In the genomic region with DNA sequence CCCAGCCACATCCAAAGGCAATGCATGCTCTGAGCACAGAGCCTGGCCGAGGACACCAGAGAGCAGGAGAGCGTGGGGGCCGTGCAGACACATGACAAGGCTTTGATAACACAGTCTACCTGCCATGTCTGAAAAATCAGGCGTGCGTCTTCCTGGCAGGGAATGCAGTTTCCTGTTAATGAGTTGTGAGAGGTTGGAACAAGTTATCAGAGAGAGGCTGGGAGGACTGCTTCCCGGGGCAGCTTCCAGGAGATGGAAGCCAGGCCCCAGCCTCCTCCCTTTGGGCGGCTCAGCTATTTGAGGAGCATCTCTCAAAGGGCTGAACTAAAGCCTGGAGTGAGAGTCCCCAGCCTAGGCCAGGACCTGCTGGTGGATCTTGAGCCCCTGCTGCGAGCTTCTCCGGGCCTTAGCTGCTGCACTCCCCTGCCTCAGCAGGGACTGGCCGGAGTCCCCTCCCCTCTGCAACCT, we compare ENCODE assay signal across 11 cellular contexts.
DNase-seq lines count a peak whose midpoint lies in the region; ATAC-seq, FAIRE-seq and TF ChIP-seq lines count a peak whose summit lies in the region.
"Had no signal": no experiment of that assay in that cellular context is flagged by ENCODE, and none has a peak within 500 bp of the region (broad histone marks: within the 10 kb centered on the region; RNA-seq: fewer than 3 reads in every experiment).

No MANE protein-coding gene starts in this region.

- no peaks in the 10 kb centered on the region for H4K20me1 ChIP-seq in GM23338 (replicated peaks; ENCODE audit: insufficient read depth)
- H4K20me1 ChIP-seq in mammary epithelial cell (ENCODE audit: insufficient read depth, low read length) = no peaks in the 10 kb centered on the region

- H3K36me3 ChIP-seq in GM23338 (ENCODE audit: insufficient read depth) (no peaks in the 10 kb centered on the region), gastrocnemius medialis (no peaks in the 10 kb centered on the region), mammary epithelial cell (ENCODE audit: insufficient read depth, low read length) (no peaks in the 10 kb centered on the region), HAP-1 (replicated peaks) (no peaks in the 10 kb centered on the region)

- H3K27ac ChIP-seq in GM23338 (ENCODE audit: low read depth) = no peak overlapping the region
- peak overlapping the region in 3 of 4 donors; percentile 31 to 46 (median 33) for H3K27ac ChIP-seq in gastrocnemius medialis
- no peak overlapping the region for H3K27ac ChIP-seq in mammary epithelial cell (ENCODE audit: insufficient read depth, low read depth, low read length)

- H3K27ac Mint-ChIP-seq in GM23338 = no peak overlapping the region
- H3K27ac Mint-ChIP-seq: activated CD8-positive, alpha-beta memory T cell treated with anti-CD3 and anti-CD28 coated beads, Interleukin-2, amount 10 ng/mL, durations not matched to agents 7 days and 5 days had no signal

- H3K4me3 ChIP-seq in GM23338 (no peak overlapping the region), gastrocnemius medialis (no peak overlapping the region), mammary epithelial cell (replicated peaks in 1 of 3; ENCODE audit: insufficient read depth in 1 of 3, low read depth in 2 of 3, low read length in 3 of 3) (no peak overlapping the region), HAP-1 (no peak overlapping the region)
- H3K4me3 ChIP-seq: GM12878 had no signal

- DNase-seq in GM23338 (ENCODE audit: low spot score) = peak; percentile 34
- peak in 41 of 58 donors; percentile 10 to 76 (median 40) for DNase-seq in anterior cingulate cortex (lab: John Stamatoyannopoulos, UW)
- DNase-seq in gastrocnemius medialis = peak; percentile 21 to 34
- DNase-seq in mammary epithelial cell = no peak
- no peak for DNase-seq in HAP-1 (ENCODE audit: low spot score in 2 of 2)
- DNase-seq: activated CD8-positive, alpha-beta memory T cell treated with anti-CD3 and anti-CD28 coated beads, Interleukin-2, amount 10 ng/mL, durations not matched to agents 7 days and 5 days; NCI-H226 had no signal

- intact Hi-C loops in gastrocnemius medialis (cut with DNase I; ENCODE audit: low total_unique reads) (no loop called here), mammary epithelial cell (cut with micrococcal nuclease) (no loop called here)

- H3F3A ChIP-seq in GM23338 (replicated peaks; ENCODE audit: low read depth) = no peaks in the 10 kb centered on the region

- TF ChIP-seq CTCF in GM23338 (conservative IDR thresholded peaks at IDR 0.05; ENCODE audit: low read depth in 2 of 2) (no peak), gastrocnemius medialis (IDR thresholded peaks at IDR 0.05 in 4 of 5, conservative IDR thresholded peaks at IDR 0.05 in 1 of 5) (no peak), mammary epithelial cell (conservative IDR thresholded peaks at IDR 0.05 in 1 of 2, IDR thresholded peaks at IDR 0.05 in 1 of 2; ENCODE audit: extremely low read depth in 1 of 2, insufficient read depth in 1 of 2, low read depth in 1 of 2, low read length in 2 of 2) (no peak)

- FAIRE-seq in islet of Langerhans (lab: Jason Lieb, UNC) = peak; percentile 56
- FAIRE-seq: GM12878 had no signal

- CTCF ChIA-PET in mammary epithelial cell (lab: Charles Lee; ENCODE audit: low non-redundant PET) = no interaction called here

- BruUV-seq in mammary epithelial cell (replicated peaks; lab: Mats Ljungman, UMichigan) = no TSS peak

- H3K4me1 ChIP-seq in GM23338 (ENCODE audit: insufficient read depth) (peaks cover 10% of the 10 kb centered on the region), gastrocnemius medialis (peaks cover 21 to 24% of the 10 kb centered on the region in 2 donors), mammary epithelial cell (ENCODE audit: insufficient read depth, low read length) (peaks cover 15% of the 10 kb centered on the region), HAP-1 (no peaks in the 10 kb centered on the region)

- H3K4me2 ChIP-seq in GM23338 (no peak overlapping the region), mammary epithelial cell (ENCODE audit: insufficient read depth, low read depth, low read length) (no peak overlapping the region)

- WGBS in mammary epithelial cell (ENCODE audit: low coverage, missing lambda C conversion rate) = 57% methylated on average over 9 of the region's 10 CpGs

- H3K27me3 Mint-ChIP-seq in GM23338 (ENCODE audit: insufficient read depth, low read depth, poor library complexity) = peaks cover 10% of the 10 kb centered on the region

- H2AFZ ChIP-seq in GM23338 (no peak overlapping the region), mammary epithelial cell (ENCODE audit: low read depth, low read length) (no peak overlapping the region)

- H3K4me3 Mint-ChIP-seq in GM23338 = no peak overlapping the region
- H3K4me3 Mint-ChIP-seq: activated CD8-positive, alpha-beta memory T cell treated with anti-CD3 and anti-CD28 coated beads, Interleukin-2, amount 10 ng/mL, durations not matched to agents 7 days and 5 days had no signal

- dilution Hi-C loops in mammary epithelial cell (cut with HindIII; ENCODE audit: low sequenced_read_pairs) = no loop called here

- H3K9ac ChIP-seq in mammary epithelial cell (ENCODE audit: insufficient read depth, low read length) = no peak overlapping the region

- no peaks in the 10 kb centered on the region; the same call in 1 of the 2 replicates for H3K79me2 ChIP-seq in GM23338 (replicated peaks; ENCODE audit: insufficient read depth)
- no peaks in the 10 kb centered on the region for H3K79me2 ChIP-seq in mammary epithelial cell (ENCODE audit: insufficient read depth, low read length)

- ATAC-seq in GM23338 = peak; percentile 68
- peak; percentile 40 to 61 for ATAC-seq in gastrocnemius medialis
- ATAC-seq in esophagus mucosa = no peak
- no peak for ATAC-seq in GM19467 (IDR thresholded peaks at IDR 0.05; ENCODE audit: unreplicated experiment)
- ATAC-seq: activated CD8-positive, alpha-beta memory T cell treated with anti-CD3 and anti-CD28 coated beads, Interleukin-2, amount 10 ng/mL, durations not matched to agents 7 days and 5 days; GM12878 had no signal

- H3K9me3 ChIP-seq in gastrocnemius medialis (no peaks in the 10 kb centered on the region), mammary epithelial cell (replicated peaks; ENCODE audit: insufficient read depth, low read length) (no peaks in the 10 kb centered on the region), HAP-1 (no peaks in the 10 kb centered on the region)

- H3K36me3 Mint-ChIP-seq in GM23338 (ENCODE audit: low read depth) = no peaks in the 10 kb centered on the region

- in situ Hi-C loops in gastrocnemius medialis (cut with MboI; ENCODE audit: low sequenced_read_pairs in 4 of 4) = loop anchor here in 1 of 4 donors (25.0 kb wide), 1 partner anchor 116 kb away; a partner anchor contains a TSS
- in situ Hi-C loops in mammary epithelial cell (cut with MboI; ENCODE audit: low sequenced_read_pairs in 2 of 2) = no loop called here
- in situ Hi-C loops in HAP-1 (cut with MboI; ENCODE audit: low sequenced_read_pairs) = no loop called here

- no peak for TF ChIP-seq POLR2A in gastrocnemius medialis (IDR thresholded peaks at IDR 0.05)

- H3K9me2 ChIP-seq in GM23338 (ENCODE audit: insufficient read depth) = no peaks in the 10 kb centered on the region; the same call in 1 of the 2 replicates

- H3K4me1 Mint-ChIP-seq in GM23338 = peaks cover 36% of the 10 kb centered on the region

- peaks cover 3% of the 10 kb centered on the region; the same call in 1 of the 3 replicates for H3K9me3 Mint-ChIP-seq in GM23338

- H3K27me3 ChIP-seq in GM23338 (ENCODE audit: insufficient read depth) = no peaks in the 10 kb centered on the region
- no peaks in the 10 kb centered on the region for H3K27me3 ChIP-seq in gastrocnemius medialis
- H3K27me3 ChIP-seq in mammary epithelial cell (ENCODE audit: insufficient read depth, low read length) = no peaks in the 10 kb centered on the region
- no peaks in the 10 kb centered on the region for H3K27me3 ChIP-seq in HAP-1 (ENCODE audit: low read depth)

TF ChIP-seq in GM23338, 12 proteins besides CTCF, POLR2A, EP300 and RAD21 (continues in another document):
- no peak for TF ChIP-seq ZNF114 (CRISPR knock-in tag; IDR thresholded peaks at IDR 0.05)
- TF ChIP-seq STAT1 (IDR thresholded peaks at IDR 0.05; ENCODE audit: unreplicated experiment) = no peak
- no peak for TF ChIP-seq JUNB (IDR thresholded peaks at IDR 0.05; ENCODE audit: unreplicated experiment)
- TF ChIP-seq, protein P1, sequence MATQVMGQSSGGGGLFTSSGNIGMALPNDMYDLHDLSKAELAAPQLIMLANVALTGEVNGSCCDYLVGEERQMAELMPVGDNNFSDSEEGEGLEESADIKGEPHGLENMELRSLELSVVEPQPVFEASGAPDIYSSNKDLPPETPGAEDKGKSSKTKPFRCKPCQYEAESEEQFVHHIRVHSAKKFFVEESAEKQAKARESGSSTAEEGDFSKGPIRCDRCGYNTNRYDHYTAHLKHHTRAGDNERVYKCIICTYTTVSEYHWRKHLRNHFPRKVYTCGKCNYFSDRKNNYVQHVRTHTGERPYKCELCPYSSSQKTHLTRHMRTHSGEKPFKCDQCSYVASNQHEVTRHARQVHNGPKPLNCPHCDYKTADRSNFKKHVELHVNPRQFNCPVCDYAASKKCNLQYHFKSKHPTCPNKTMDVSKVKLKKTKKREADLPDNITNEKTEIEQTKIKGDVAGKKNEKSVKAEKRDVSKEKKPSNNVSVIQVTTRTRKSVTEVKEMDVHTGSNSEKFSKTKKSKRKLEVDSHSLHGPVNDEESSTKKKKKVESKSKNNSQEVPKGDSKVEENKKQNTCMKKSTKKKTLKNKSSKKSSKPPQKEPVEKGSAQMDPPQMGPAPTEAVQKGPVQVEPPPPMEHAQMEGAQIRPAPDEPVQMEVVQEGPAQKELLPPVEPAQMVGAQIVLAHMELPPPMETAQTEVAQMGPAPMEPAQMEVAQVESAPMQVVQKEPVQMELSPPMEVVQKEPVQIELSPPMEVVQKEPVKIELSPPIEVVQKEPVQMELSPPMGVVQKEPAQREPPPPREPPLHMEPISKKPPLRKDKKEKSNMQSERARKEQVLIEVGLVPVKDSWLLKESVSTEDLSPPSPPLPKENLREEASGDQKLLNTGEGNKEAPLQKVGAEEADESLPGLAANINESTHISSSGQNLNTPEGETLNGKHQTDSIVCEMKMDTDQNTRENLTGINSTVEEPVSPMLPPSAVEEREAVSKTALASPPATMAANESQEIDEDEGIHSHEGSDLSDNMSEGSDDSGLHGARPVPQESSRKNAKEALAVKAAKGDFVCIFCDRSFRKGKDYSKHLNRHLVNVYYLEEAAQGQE (IDR thresholded peaks at IDR 0.05; ENCODE audit: unreplicated experiment) = no peak
- TF ChIP-seq EZH2 (IDR thresholded peaks at IDR 0.05; ENCODE audit: low read depth, unreplicated experiment) = no peak
- TF ChIP-seq EZH2phosphoT487 (IDR thresholded peaks at IDR 0.05; ENCODE audit: unreplicated experiment) = no peak
- TF ChIP-seq NANOG (IDR thresholded peaks at IDR 0.05; ENCODE audit: borderline replicate concordance) = no peak

Comparison
In these comparisons a context has a peak if more than half of its experiments do, and no peak if none do; other contexts are left out.
1. ATAC-seq: peak in GM23338 (single experiment) and gastrocnemius medialis (2 of 2); none in esophagus mucosa (single experiment) and GM19467 (single experiment).
2. DNase-seq: peak in GM23338 (single experiment), anterior cingulate cortex (41 of 58) and gastrocnemius medialis (2 of 2); none in mammary epithelial cell (single experiment) and HAP-1 (0 of 2).
3. H3K27ac ChIP-seq: peak in gastrocnemius medialis (3 of 4); none in GM23338 (single experiment) and mammary epithelial cell (single experiment).